19 cellular contexts compared by ENCODE assay signal in the genomic region with DNA sequence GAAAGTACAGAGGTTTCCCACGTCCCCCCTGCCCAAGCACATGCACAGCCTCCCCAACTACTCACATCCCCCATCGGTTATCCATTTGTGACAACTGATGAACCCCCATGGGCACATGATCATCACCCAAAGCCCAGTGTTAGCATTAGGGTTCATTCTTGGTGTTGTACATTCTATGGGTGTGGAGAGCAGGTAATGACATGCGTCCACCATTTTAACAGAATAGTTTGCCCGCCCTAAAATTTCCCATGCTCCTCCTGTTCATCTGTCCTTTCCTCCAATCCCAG.
DNase-seq lines count a peak whose midpoint lies in the region; ATAC-seq and TF ChIP-seq lines count a peak whose summit lies in the region.
"Had no signal": no experiment of that assay in that cellular context is flagged by ENCODE, and none has a peak within 500 bp of the region (broad histone marks: within the 10 kb centered on the region; RNA-seq: fewer than 3 reads in every experiment).

No MANE protein-coding gene starts in this region.

- no peaks in the 10 kb centered on the region for H3K27me3 Mint-ChIP-seq in chondrocyte (ENCODE audit: low read depth)

- peaks cover 4% of the 10 kb centered on the region for H3K36me3 Mint-ChIP-seq in chondrocyte (ENCODE audit: low read depth)
- H3K36me3 Mint-ChIP-seq: activated naive CD4-positive, alpha-beta T cell treated with anti-CD3 and anti-CD28 coated beads, Interleukin-2, amount 50 U/mL, for 72 hours; CD4-positive, alpha-beta memory T cell had no signal

- H3K27me3 ChIP-seq in spleen (replicated peaks in 1 of 7), result no peaks in the 10 kb centered on the region
- H3K27me3 ChIP-seq in upper lobe of right lung, result no peaks in the 10 kb centered on the region
- H3K27me3 ChIP-seq: pancreas had no signal

- H3K9me3 ChIP-seq in spleen (no peaks in the 10 kb centered on the region), upper lobe of right lung (no peaks in the 10 kb centered on the region)
- H3K9me3 ChIP-seq: pancreas, thoracic aorta had no signal

- ATAC-seq in GM21737 (IDR thresholded peaks at IDR 0.05; ENCODE audit: unreplicated experiment), result peak; percentile 21
- peak; percentile 16 for ATAC-seq in HG03432 (IDR thresholded peaks at IDR 0.05; ENCODE audit: unreplicated experiment)
- no peak for ATAC-seq in upper lobe of right lung
- ATAC-seq: activated naive CD4-positive, alpha-beta T cell treated with anti-CD3 and anti-CD28 coated beads, Interleukin-2, amount 50 U/mL, for 72 hours; pancreas had no signal

- peaks cover 9 to 78% (median 22%) of the 10 kb centered on the region in 6 donors for H3K4me1 ChIP-seq in spleen
- H3K4me1 ChIP-seq in upper lobe of right lung, result peaks cover 1% of the 10 kb centered on the region
- H3K4me1 ChIP-seq: pancreas had no signal

- H3K27ac Mint-ChIP-seq in chondrocyte (ENCODE audit: unreplicated experiment), result no peak overlapping the region
- H3K27ac Mint-ChIP-seq: activated naive CD4-positive, alpha-beta T cell treated with anti-CD3 and anti-CD28 coated beads, Interleukin-2, amount 50 U/mL, for 72 hours; CD4-positive, alpha-beta memory T cell; endodermal cell had no signal

- no peak for TF ChIP-seq CTCF in spleen (IDR thresholded peaks at IDR 0.05 in 8 of 11, conservative IDR thresholded peaks at IDR 0.05 in 3 of 11)
- no peak for TF ChIP-seq CTCF in chondrocyte (IDR thresholded peaks at IDR 0.05)
- TF ChIP-seq CTCF in upper lobe of right lung (IDR thresholded peaks at IDR 0.05), result no peak

- H3K4me3 ChIP-seq in spleen (no peak overlapping the region), upper lobe of right lung (no peak overlapping the region)
- H3K4me3 ChIP-seq: cardiac muscle cell, pancreas, thoracic aorta had no signal

- TF ChIP-seq POLR2A in spleen (IDR thresholded peaks at IDR 0.05), result no peak

- H3K27ac ChIP-seq in spleen (peak overlapping the region in 6 of 8 donors; percentile 5 to 78 (median 42)), upper lobe of right lung (no peak overlapping the region)
- H3K27ac ChIP-seq: 22Rv1, cardiac muscle cell, pancreas, thoracic aorta had no signal

- H3K36me3 ChIP-seq in spleen (no peaks in the 10 kb centered on the region), upper lobe of right lung (no peaks in the 10 kb centered on the region)
- H3K36me3 ChIP-seq: cardiac muscle cell, pancreas, thoracic aorta had no signal

- WGBS in spleen, 5 donors, result 59 to 76% (median 70%) methylated on average over 4 of the region's 4 CpGs

- H3K9me3 Mint-ChIP-seq in chondrocyte (ENCODE audit: low read depth), result peaks cover 5% of the 10 kb centered on the region
- H3K9me3 Mint-ChIP-seq: activated naive CD4-positive, alpha-beta T cell treated with anti-CD3 and anti-CD28 coated beads, Interleukin-2, amount 50 U/mL, for 72 hours; CD4-positive, alpha-beta memory T cell; endodermal cell had no signal

- intact Hi-C loops in spleen (cut with DNase I; ENCODE audit: low total_unique reads), result no loop called here
- intact Hi-C loops in upper lobe of right lung (cut with DNase I), result no loop called here

- DNase-seq in NCI-H146 (lab: John Stamatoyannopoulos, UW) (peak; percentile 68), NCI-H146 treated with DMSO at 0.1 percent for 48 hours (lab: John Stamatoyannopoulos, UW; ENCODE audit: unreplicated experiment) (no peak), spleen (peak; percentile 47), chondrocyte (ENCODE audit: low spot score) (no peak), upper lobe of right lung (no peak)
- no peak for DNase-seq in activated naive CD4-positive, alpha-beta T cell treated with Interleukin-2 at 50 U/mL for 16 hours
- DNase-seq: activated CD8-positive, alpha-beta memory T cell treated with anti-CD3 and anti-CD28 coated beads, Interleukin-2, amount 50 U/mL, for 48 hours; CD4-positive, alpha-beta memory T cell; foreskin melanocyte; midbrain; pancreas; SW 1271 had no signal

- no peak overlapping the region for H3K4me3 Mint-ChIP-seq in chondrocyte (ENCODE audit: unreplicated experiment)
- H3K4me3 Mint-ChIP-seq: CD4-positive, alpha-beta memory T cell; endodermal cell had no signal

- H3K4me1 Mint-ChIP-seq in chondrocyte (ENCODE audit: low read depth), result peaks cover 25% of the 10 kb centered on the region

Comparison
In these comparisons a context has a peak if more than half of its experiments do, and no peak if none do; other contexts are left out.
1. DNase-seq: peak in NCI-H146 (single experiment) and spleen (single experiment); none in NCI-H146 treated with DMSO at 0.1 percent for 48 hours (single experiment), chondrocyte (single experiment), activated naive CD4-positive, alpha-beta T cell treated with Interleukin-2 at 50 U/mL for 16 hours (single experiment) and upper lobe of right lung (single experiment).